ENCODE assay signal across 9 cellular contexts in the genomic region with DNA sequence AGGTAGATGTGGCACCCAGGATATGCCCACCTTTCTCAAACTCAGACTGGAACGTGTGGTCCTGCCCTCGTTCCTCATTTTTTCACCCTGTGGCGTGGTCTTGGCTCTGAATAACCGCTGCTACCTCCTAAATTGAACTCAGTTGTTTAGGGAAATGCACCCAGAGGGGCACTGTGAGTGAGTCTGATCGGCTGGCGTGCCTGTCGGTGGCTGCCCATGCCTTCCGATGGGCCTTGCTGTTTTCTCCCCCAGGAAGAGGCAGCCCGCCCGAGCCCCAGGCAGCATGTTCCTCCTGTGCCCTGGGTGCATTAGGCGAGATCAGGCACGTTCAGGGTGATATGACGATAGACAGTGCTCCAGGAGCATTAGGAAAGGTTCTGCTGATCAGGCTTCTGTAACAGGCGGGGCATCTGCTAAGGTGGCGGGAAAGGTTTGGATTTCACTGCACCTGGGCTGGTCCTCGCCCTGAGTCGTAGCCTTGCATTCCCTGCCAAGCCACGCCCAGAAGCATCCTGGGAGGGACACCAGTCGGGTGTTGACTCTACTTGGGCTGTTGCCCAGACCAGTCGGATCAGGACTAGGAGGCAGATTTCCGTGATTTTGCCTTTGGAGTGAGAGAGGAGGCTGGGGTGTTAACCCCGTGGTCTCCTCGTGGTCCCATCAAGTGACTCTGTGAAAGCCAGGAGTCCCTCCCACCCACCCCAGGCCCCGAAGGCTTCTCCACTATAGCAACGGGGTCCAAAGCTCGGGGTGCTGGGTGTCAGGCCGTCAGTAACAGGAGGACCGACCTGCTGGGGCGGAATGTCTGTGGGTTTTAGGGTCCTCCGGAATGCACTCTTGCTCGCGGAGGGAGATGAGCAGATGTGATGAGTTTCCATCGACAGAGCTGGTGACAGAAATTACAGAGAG.
DNase-seq lines count a peak whose midpoint lies in the region; ATAC-seq and TF ChIP-seq lines count a peak whose summit lies in the region.
"Had no signal": no experiment of that assay in that cellular context is flagged by ENCODE, and none has a peak within 500 bp of the region (broad histone marks: within the 10 kb centered on the region; RNA-seq: fewer than 3 reads in every experiment).

No MANE protein-coding gene starts in this region.

- ATAC-seq in natural killer cell treated with Interleukin-12 subunit alpha and Interleukin-12 subunit beta and Interleukin-15 and Interleukin-18, amount 100 ng/mL, for 72 hours = no peak
- ATAC-seq in GM21825 (IDR thresholded peaks at IDR 0.05; ENCODE audit: unreplicated experiment) = no peak

- no peaks in the 10 kb centered on the region for H3K36me3 Mint-ChIP-seq in natural killer cell treated with Interleukin-12 subunit alpha and Interleukin-12 subunit beta and Interleukin-15 and Interleukin-18, amount 100 ng/mL, for 72 hours

- H3K9me3 Mint-ChIP-seq in natural killer cell treated with Interleukin-12 subunit alpha and Interleukin-12 subunit beta and Interleukin-15 and Interleukin-18, amount 100 ng/mL, for 72 hours = no peaks in the 10 kb centered on the region

- H3K4me3 ChIP-seq in LNCaP clone FGC (ENCODE audit: low read depth, low read length) = peak overlapping the region; percentile 0
- H3K4me3 ChIP-seq: BLaER1 had no signal

- TF ChIP-seq CTCF in LNCaP clone FGC (IDR thresholded peaks at IDR 0.05; ENCODE audit: control insufficient read depth, extremely low read depth, insufficient read depth) (no peak), VCaP (conservative IDR thresholded peaks at IDR 0.05) (no peak)

- peak overlapping the region; percentile 87 for H3K27ac ChIP-seq in VCaP
- H3K27ac ChIP-seq: BLaER1 had no signal

- no peak overlapping the region for H3K27ac Mint-ChIP-seq in natural killer cell treated with Interleukin-12 subunit alpha and Interleukin-12 subunit beta and Interleukin-15 and Interleukin-18, amount 100 ng/mL, for 72 hours

- peaks cover 0 to 3% of the 10 kb centered on the region in 2 donors for H3K27me3 Mint-ChIP-seq in natural killer cell treated with Interleukin-12 subunit alpha and Interleukin-12 subunit beta and Interleukin-15 and Interleukin-18, amount 100 ng/mL, for 72 hours

- no peaks in the 10 kb centered on the region for H3K4me1 Mint-ChIP-seq in natural killer cell treated with Interleukin-12 subunit alpha and Interleukin-12 subunit beta and Interleukin-15 and Interleukin-18, amount 100 ng/mL, for 72 hours (ENCODE audit: low read depth in 2 of 2)

- DNase-seq in A172 (ENCODE audit: low spot score) (peak; percentile 92), LNCaP clone FGC (ENCODE audit: low read depth) (peak; percentile 95), kidney glomerular epithelial cell (lab: John Stamatoyannopoulos, UW) (peak; percentile 37), RPMI8226 (no peak), NOMO-1 treated with DMSO at 0.1 percent for 48 hours (lab: John Stamatoyannopoulos, UW; ENCODE audit: unreplicated experiment) (no peak)
- DNase-seq in natural killer cell treated with Interleukin-12 subunit alpha and Interleukin-12 subunit beta and Interleukin-15 and Interleukin-18, amount 100 ng/mL, for 72 hours (ENCODE audit: low spot score) = no peak

- H3K4me3 Mint-ChIP-seq in natural killer cell treated with Interleukin-12 subunit alpha and Interleukin-12 subunit beta and Interleukin-15 and Interleukin-18, amount 100 ng/mL, for 72 hours = no peak overlapping the region

Comparison
In these comparisons a context has a peak if more than half of its experiments do, and no peak if none do; other contexts are left out.
1. DNase-seq: peak in A172 (single experiment), LNCaP clone FGC (single experiment) and kidney glomerular epithelial cell (single experiment); none in RPMI8226 (single experiment), natural killer cell treated with Interleukin-12 subunit alpha and Interleukin-12 subunit beta and Interleukin-15 and Interleukin-18, amount 100 ng/mL, for 72 hours (single experiment) and NOMO-1 treated with DMSO at 0.1 percent for 48 hours (single experiment).